In genomic region chr3:13379191-13379830, GRCh38 we compare ENCODE assay signal across 11 cellular contexts. TPM values are rescaled to one million over a fixed set of nuclear protein-coding genes. Genes with fewer than 3 reads are reported as not detected.
A peak's percentile ranks its signal among the peaks of the same experiment; 100 is the strongest.
DNase-seq lines count a peak whose midpoint lies in the region; TF ChIP-seq lines count a peak whose summit lies in the region.
"Had no signal": no experiment of that assay in that cellular context is flagged by ENCODE, and none has a peak within 500 bp of the region (broad histone marks: within the 10 kb centered on the region; RNA-seq: fewer than 3 reads in every experiment).

No MANE protein-coding gene starts in this region.

- no peak overlapping the region for H3K4me3 Mint-ChIP-seq in immature natural killer cell
- H3K4me3 Mint-ChIP-seq: activated naive CD4-positive, alpha-beta T cell treated with anti-CD3 and anti-CD28 coated beads, Interleukin-2, amount 10 ng/mL, durations not matched to agents 7 days and 5 days had no signal

- H3K36me3 Mint-ChIP-seq in immature natural killer cell, result peaks cover 0 to 42% (median 18%) of the 10 kb centered on the region in 3 donors

- H3K27me3 ChIP-seq in ACC112 (ENCODE audit: insufficient read depth, low read length), result no peaks in the 10 kb centered on the region
- H3K27me3 ChIP-seq in thyroid gland, result no peaks in the 10 kb centered on the region

- DNase-seq in LHCN-M2 (ENCODE audit: low read depth) (peak; percentile 47), caudate nucleus (lab: John Stamatoyannopoulos, UW) (peak in 50 of 61 donors; percentile 1 to 95 (median 64)), kidney glomerular epithelial cell (lab: John Stamatoyannopoulos, UW) (peak; percentile 21), NK-92 (lab: John Stamatoyannopoulos, UW; ENCODE audit: unreplicated experiment) (no peak), immature natural killer cell (no peak), thyroid gland (no peak), GM10266 (ENCODE audit: extremely low spot score) (no peak)
- DNase-seq: activated naive CD4-positive, alpha-beta T cell treated with anti-CD3 and anti-CD28 coated beads, Interleukin-2, amount 10 ng/mL, durations not matched to agents 7 days and 5 days had no signal

- no peak overlapping the region for H2AFZ ChIP-seq in ACC112 (ENCODE audit: low read length, unreplicated experiment)

- WGBS in thyroid gland, 2 donors, result 62 to 79% methylated on average over 20 of the region's 20 CpGs

- H3K9me3 Mint-ChIP-seq in immature natural killer cell, result no peaks in the 10 kb centered on the region
- H3K9me3 Mint-ChIP-seq: activated naive CD4-positive, alpha-beta T cell treated with anti-CD3 and anti-CD28 coated beads, Interleukin-2, amount 10 ng/mL, durations not matched to agents 7 days and 5 days had no signal

- no peaks in the 10 kb centered on the region for H3K79me2 ChIP-seq in ACC112 (ENCODE audit: control insufficient read depth, insufficient read depth, low read length, unreplicated experiment)

- H3K27ac Mint-ChIP-seq in immature natural killer cell, result peak overlapping the region in 1 of 6 donors; percentile 59

- peak overlapping the region; percentile 37; the same call in 1 of the 2 replicates for H3K4me3 ChIP-seq in ACC112 (ENCODE audit: low read depth, low read length)
- no peak overlapping the region for H3K4me3 ChIP-seq in thyroid gland (replicated peaks in 1 of 3)

- TF ChIP-seq CTCF in thyroid gland (IDR thresholded peaks at IDR 0.05), result no peak
- TF ChIP-seq CTCF in GM10266 (IDR thresholded peaks at IDR 0.05; ENCODE audit: control insufficient read depth, insufficient read depth, low read depth, missing control alignments), result no peak

- intact Hi-C loops in thyroid gland (cut with DNase I), result no loop called here

- H3K36me3 ChIP-seq in ACC112 (ENCODE audit: insufficient read depth, low read length), result no peaks in the 10 kb centered on the region
- peaks cover 0 to 3% of the 10 kb centered on the region in 2 donors for H3K36me3 ChIP-seq in thyroid gland

- H3K27ac ChIP-seq in ACC112 (ENCODE audit: low read depth, low read length) (peak overlapping the region; percentile 18; the same call in 1 of the 2 replicates), caudate nucleus (ENCODE audit: low read depth, low read length) (peak overlapping the region; percentile 86), thyroid gland (no peak overlapping the region)
- H3K27ac ChIP-seq: HL-60, VCaP had no signal

- peaks cover 36% of the 10 kb centered on the region for H3K4me1 ChIP-seq in ACC112 (ENCODE audit: control insufficient read depth, insufficient read depth, low read length, unreplicated experiment)
- no peaks in the 10 kb centered on the region for H3K4me1 ChIP-seq in thyroid gland

- H3K4me1 Mint-ChIP-seq in immature natural killer cell, result peaks cover 5 to 6% of the 10 kb centered on the region in 2 donors

- no peaks in the 10 kb centered on the region for H3K9me3 ChIP-seq in thyroid gland

- TF ChIP-seq POLR2A in thyroid gland (IDR thresholded peaks at IDR 0.05), result no peak

- no peaks in the 10 kb centered on the region for H3K27me3 Mint-ChIP-seq in immature natural killer cell (ENCODE audit: low read depth in 3 of 3)
- H3K27me3 Mint-ChIP-seq: activated naive CD4-positive, alpha-beta T cell treated with anti-CD3 and anti-CD28 coated beads, Interleukin-2, amount 10 ng/mL, durations not matched to agents 7 days and 5 days had no signal

RNA-seq across cellular contexts. Expression of gene NUP210, which starts 40.8 kb away (rescaled TPM):
- total RNA-seq in LHCN-M2 (2014; rRNA removed), result not detected in 2 replicates
- not detected for polyA plus RNA-seq in LHCN-M2 (2012)
- polyA plus RNA-seq in immature natural killer cell, result 100 to 1,000 TPM in 1 of 3 donors, 10 to 100 TPM in 2; 10.9 to 120 (median 36.7) TPM
- 10 to 100 TPM in 3 of 4 donors, 1 to 10 TPM in 1; 9.8 to 24.6 (median 17.7) TPM for total RNA-seq in thyroid gland

Comparison
In these comparisons a context has a peak if more than half of its experiments do, and no peak if none do; other contexts are left out.
1. H3K27ac ChIP-seq: peak in ACC112 (single experiment) and caudate nucleus (single experiment); none in thyroid gland (0 of 3).
2. DNase-seq: peak in LHCN-M2 (single experiment), caudate nucleus (50 of 61) and kidney glomerular epithelial cell (single experiment); none in NK-92 (single experiment), immature natural killer cell (0 of 3), thyroid gland (0 of 2) and GM10266 (single experiment).
3. RNA of gene NUP210, which starts 40.8 kb away (total RNA-seq): 9.8 to 24.6 TPM in thyroid gland; not detected in LHCN-M2; every median in the first group is over 10 times any median in the second.